1 cellular context compared by ENCODE assay signal in genomic region chr6:32860674-32861073, GRCh38.
TF ChIP-seq lines count a peak whose summit lies in the region.

No MANE protein-coding gene starts in this region.

TF ChIP-seq in K562, 482 proteins besides CTCF, POLR2A, EP300 and RAD21:
- no peak for TF ChIP-seq ZZZ3 (IDR thresholded peaks at IDR 0.05)
- no peak for TF ChIP-seq PRMT5 (CRISPR knock-in tag; IDR thresholded peaks at IDR 0.05)
- no peak for TF ChIP-seq CBFB (CRISPR knock-in tag; IDR thresholded peaks at IDR 0.05)
- 0 out of 2 replicates have a peak, but pooled peaks have one; percentile 11 for TF ChIP-seq PKNOX1 (IDR thresholded peaks at IDR 0.05)
- TF ChIP-seq MYBL2 (IDR thresholded peaks at IDR 0.05; ENCODE audit: low read depth) = no peak
- no peak for TF ChIP-seq MYBL2 (CRISPR knock-in tag; IDR thresholded peaks at IDR 0.05; ENCODE audit: borderline replicate concordance)
